Comparison of ENCODE assay signal across 10 cellular contexts in genomic region chr6:4906942-4907300, GRCh38.
DNase-seq lines count a peak whose midpoint lies in the region; ATAC-seq and TF ChIP-seq lines count a peak whose summit lies in the region.
"Had no signal": no experiment of that assay in that cellular context is flagged by ENCODE, and none has a peak within 500 bp of the region (broad histone marks: within the 10 kb centered on the region; RNA-seq: fewer than 3 reads in every experiment).

No MANE protein-coding gene starts in this region.

- peaks cover 52% of the 10 kb centered on the region for H3K36me3 Mint-ChIP-seq in CD4-positive, alpha-beta T cell (ENCODE audit: low read depth)
- peaks cover 4 to 18% (median 12%) of the 10 kb centered on the region in 3 donors for H3K36me3 Mint-ChIP-seq in immature natural killer cell

- H3K27me3 ChIP-seq in CD4-positive, alpha-beta T cell (ENCODE audit: control insufficient read depth, insufficient read depth, low read length) = no peaks in the 10 kb centered on the region

- no peaks in the 10 kb centered on the region for H3K9me3 Mint-ChIP-seq in CD4-positive, alpha-beta T cell
- no peaks in the 10 kb centered on the region for H3K9me3 Mint-ChIP-seq in immature natural killer cell

- peaks cover 41% of the 10 kb centered on the region for H3K4me1 ChIP-seq in OCI-LY7 (ENCODE audit: insufficient read depth, low read length, poor library complexity, severe bottlenecking)

- peaks cover 9% of the 10 kb centered on the region; the same call in 1 of the 2 replicates for H3K79me2 ChIP-seq in OCI-LY7 (ENCODE audit: insufficient read depth, low read depth, low read length)

- CTCF ChIA-PET in CD4-positive, alpha-beta T cell (lab: Charles Lee) = interaction anchor here (1.0 kb wide), 1 partner anchor 9 kb away, joined by 3 read pairs; no protein-coding TSS in a partner anchor
- CTCF ChIA-PET in OCI-LY7 (lab: Charles Lee; ENCODE audit: unreplicated experiment) = no interaction called here

- H4K20me1 ChIP-seq in OCI-LY7 (ENCODE audit: insufficient read depth, low read length) = no peaks in the 10 kb centered on the region

- BruUV-seq in OCI-LY7 (replicated peaks; lab: Mats Ljungman, UMichigan) = no TSS peak

- intact Hi-C loops in CD4-positive, alpha-beta T cell (cut with DNase I, micrococcal nuclease) = loop anchor here in 1 of 2 experiments (2.0 kb wide), 1 partner anchor 22 kb away; no protein-coding TSS in a partner anchor
- intact Hi-C loops in OCI-LY7 (cut with micrococcal nuclease; ENCODE audit: unreplicated experiment) = no loop called here
- intact Hi-C loops in sciatic nerve (cut with DNase I) = no loop called here

- H3K4me3 Mint-ChIP-seq in CD4-positive, alpha-beta T cell = peak overlapping the region; percentile 20
- H3K4me3 Mint-ChIP-seq in immature natural killer cell = peak overlapping the region; percentile 77 to 89 (median 82)

- DNase-seq in CD4-positive, alpha-beta T cell = no peak
- no peak for DNase-seq in OCI-LY7 (ENCODE audit: low spot score)
- DNase-seq in immature natural killer cell = peak in 2 of 3 donors; percentile 11 to 12
- DNase-seq in GM20000 (ENCODE audit: low spot score) = no peak
- DNase-seq in NCI-H1930 (lab: John Stamatoyannopoulos, UW) = no peak
- no peak for DNase-seq in DMS 273 treated with DMSO at 0.1 percent for 48 hours (lab: John Stamatoyannopoulos, UW)
- no peak for DNase-seq in sciatic nerve (ENCODE audit: low spot score)
- DNase-seq: DND-41 had no signal

- H3K4me1 Mint-ChIP-seq in CD4-positive, alpha-beta T cell (ENCODE audit: low read depth) = peaks cover 52% of the 10 kb centered on the region
- H3K4me1 Mint-ChIP-seq in immature natural killer cell = peaks cover 50 to 59% of the 10 kb centered on the region in 2 donors

- no peaks in the 10 kb centered on the region for H3K9me2 ChIP-seq in OCI-LY7 (ENCODE audit: insufficient read depth, low read length)

- H3K36me3 ChIP-seq in OCI-LY7 (ENCODE audit: insufficient read depth, low read length) = peaks cover 5% of the 10 kb centered on the region; the same call in 1 of the 2 replicates

- H3K27ac ChIP-seq in CD4-positive, alpha-beta T cell (ENCODE audit: low read depth, low read length) = no peak overlapping the region
- no peak overlapping the region for H3K27ac ChIP-seq in OCI-LY7 (ENCODE audit: low read depth, low read length, poor library complexity, severe bottlenecking)
- H3K27ac ChIP-seq: VCaP had no signal

- H3K4me2 ChIP-seq in OCI-LY7 (ENCODE audit: low read length) = peak overlapping the region; percentile 65

- POLR2A ChIA-PET in CD4-positive, alpha-beta T cell (lab: Charles Lee) = no interaction called here
- POLR2A ChIA-PET in OCI-LY7 (lab: Charles Lee) = interaction anchor here (0.5 to 3.0 kb wide), 9 partner anchors 11 to 633 kb away, joined by 3 to 9 read pairs (median 3); no protein-coding TSS in a partner anchor

- no peak overlapping the region for H2AFZ ChIP-seq in OCI-LY7 (ENCODE audit: low read length)

- peak overlapping the region; percentile 31 for H3K4me3 ChIP-seq in OCI-LY7 (ENCODE audit: low read depth, low read length, poor library complexity, severe bottlenecking)

- no peaks in the 10 kb centered on the region for H3K27me3 Mint-ChIP-seq in CD4-positive, alpha-beta T cell
- peaks cover 0 to 8% (median 3%) of the 10 kb centered on the region in 3 donors for H3K27me3 Mint-ChIP-seq in immature natural killer cell (ENCODE audit: low read depth in 3 of 3)

- no peaks in the 10 kb centered on the region for H3K9me3 ChIP-seq in CD4-positive, alpha-beta T cell (ENCODE audit: control insufficient read depth, low read length)
- H3K9me3 ChIP-seq in OCI-LY7 (ENCODE audit: low read length) = no peaks in the 10 kb centered on the region

- peak overlapping the region; percentile 30 for H3K27ac Mint-ChIP-seq in CD4-positive, alpha-beta T cell
- H3K27ac Mint-ChIP-seq in immature natural killer cell = peak overlapping the region; percentile 23 to 90 (median 76)

- ATAC-seq in CD4-positive, alpha-beta T cell (ENCODE audit: poor library complexity) = no peak
- ATAC-seq in GM21529 (IDR thresholded peaks at IDR 0.05; ENCODE audit: unreplicated experiment) (peak; percentile 39), sciatic nerve (no peak)

- no peak for TF ChIP-seq CTCF in CD4-positive, alpha-beta T cell (IDR thresholded peaks at IDR 0.05)
- TF ChIP-seq CTCF in OCI-LY7 (conservative IDR thresholded peaks at IDR 0.05; ENCODE audit: low read length) (no peak), GM20000 (IDR thresholded peaks at IDR 0.05; ENCODE audit: extremely low read depth, missing control alignments) (no peak)

Comparison
In these comparisons a context has a peak if more than half of its experiments do, and no peak if none do; other contexts are left out.
1. DNase-seq: peak in immature natural killer cell (2 of 3); none in CD4-positive, alpha-beta T cell (0 of 10), OCI-LY7 (single experiment), GM20000 (single experiment), NCI-H1930 (0 of 2), DMS 273 treated with DMSO at 0.1 percent for 48 hours (single experiment) and sciatic nerve (single experiment).